Comparison of ENCODE assay signal across 1 cellular context in the genomic region with DNA sequence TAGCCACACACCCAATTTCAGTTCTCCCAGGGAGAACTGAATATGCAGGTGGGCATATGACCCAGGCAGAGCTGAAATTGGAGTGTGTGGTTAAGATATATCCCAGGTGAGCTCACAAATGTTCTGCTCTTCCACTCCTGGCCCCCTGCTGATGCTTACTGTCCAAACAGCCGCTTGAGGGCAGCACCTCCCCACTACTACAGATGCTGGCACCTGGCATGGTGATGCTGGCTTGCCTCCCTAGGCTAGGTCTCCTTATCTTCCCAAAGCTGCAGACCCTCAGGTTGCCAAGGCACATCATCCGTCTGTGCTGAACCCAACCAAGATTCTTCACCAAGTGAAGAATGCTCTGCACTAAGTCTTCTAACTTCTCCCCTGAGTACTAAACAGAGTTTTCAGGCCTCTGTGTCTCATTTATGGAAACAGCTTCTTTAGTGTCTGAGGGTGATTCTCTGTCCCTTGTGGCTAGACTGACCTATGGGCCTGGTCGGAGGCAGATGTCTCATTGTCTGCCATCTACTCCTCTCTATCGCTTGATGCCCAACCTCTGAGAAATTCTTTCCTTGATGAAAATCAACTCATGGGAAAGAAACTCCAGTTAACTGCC.
TF ChIP-seq lines count a peak whose summit lies in the region.

No MANE protein-coding gene starts in this region.

TF ChIP-seq in IMR-90, 13 proteins besides CTCF, POLR2A, EP300 and RAD21 (continued from another document):
- TF ChIP-seq, protein P1, sequence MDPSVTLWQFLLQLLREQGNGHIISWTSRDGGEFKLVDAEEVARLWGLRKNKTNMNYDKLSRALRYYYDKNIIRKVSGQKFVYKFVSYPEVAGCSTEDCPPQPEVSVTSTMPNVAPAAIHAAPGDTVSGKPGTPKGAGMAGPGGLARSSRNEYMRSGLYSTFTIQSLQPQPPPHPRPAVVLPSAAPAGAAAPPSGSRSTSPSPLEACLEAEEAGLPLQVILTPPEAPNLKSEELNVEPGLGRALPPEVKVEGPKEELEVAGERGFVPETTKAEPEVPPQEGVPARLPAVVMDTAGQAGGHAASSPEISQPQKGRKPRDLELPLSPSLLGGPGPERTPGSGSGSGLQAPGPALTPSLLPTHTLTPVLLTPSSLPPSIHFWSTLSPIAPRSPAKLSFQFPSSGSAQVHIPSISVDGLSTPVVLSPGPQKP (IDR thresholded peaks at IDR 0.05; ENCODE audit: borderline replicate concordance, low read depth, low read length), result no peak
- TF ChIP-seq BHLHE40 (IDR thresholded peaks at IDR 0.05; ENCODE audit: low read depth, low read length) (no peak), NFE2L2 (IDR thresholded peaks at IDR 0.05; ENCODE audit: low read depth, low read length) (no peak), RFX5 (IDR thresholded peaks at IDR 0.05; ENCODE audit: low read depth, low read length) (no peak)
- TF ChIP-seq, protein P2, sequence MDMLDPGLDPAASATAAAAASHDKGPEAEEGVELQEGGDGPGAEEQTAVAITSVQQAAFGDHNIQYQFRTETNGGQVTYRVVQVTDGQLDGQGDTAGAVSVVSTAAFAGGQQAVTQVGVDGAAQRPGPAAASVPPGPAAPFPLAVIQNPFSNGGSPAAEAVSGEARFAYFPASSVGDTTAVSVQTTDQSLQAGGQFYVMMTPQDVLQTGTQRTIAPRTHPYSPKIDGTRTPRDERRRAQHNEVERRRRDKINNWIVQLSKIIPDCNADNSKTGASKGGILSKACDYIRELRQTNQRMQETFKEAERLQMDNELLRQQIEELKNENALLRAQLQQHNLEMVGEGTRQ (IDR thresholded peaks at IDR 0.05; ENCODE audit: low read depth, low read length), result no peak
